In genomic region chr20:53871541-53871940, GRCh38 we compare ENCODE assay signal across 12 cellular contexts.
DNase-seq lines count a peak whose midpoint lies in the region; TF ChIP-seq lines count a peak whose summit lies in the region.
"Had no signal": no experiment of that assay in that cellular context is flagged by ENCODE, and none has a peak within 500 bp of the region (broad histone marks: within the 10 kb centered on the region; RNA-seq: fewer than 3 reads in every experiment).

No MANE protein-coding gene starts in this region.

- in situ Hi-C loops in mammary epithelial cell (cut with MboI; ENCODE audit: low sequenced_read_pairs in 2 of 2): no loop called here

- H3K4me1 ChIP-seq in CD4-positive, alpha-beta memory T cell (ENCODE audit: insufficient read depth, low read length): peaks cover 71% of the 10 kb centered on the region
- H3K4me1 ChIP-seq in Loucy (ENCODE audit: insufficient read depth, low read length, poor library complexity, severe bottlenecking) (peaks cover 55% of the 10 kb centered on the region), mammary epithelial cell (ENCODE audit: insufficient read depth, low read length) (peaks cover 42% of the 10 kb centered on the region), neuron (ENCODE audit: insufficient read depth, low read length) (peaks cover 27% of the 10 kb centered on the region), esophagus muscularis mucosa (peaks cover 20 to 40% (median 32%) of the 10 kb centered on the region in 4 donors)

- H3K27ac ChIP-seq in CD4-positive, alpha-beta memory T cell (ENCODE audit: low read depth, low read length): peak overlapping the region; percentile 41
- H3K27ac ChIP-seq in mammary epithelial cell (ENCODE audit: insufficient read depth, low read depth, low read length) (peak overlapping the region; percentile 58), esophagus muscularis mucosa (replicated peaks in 1 of 4) (no peak overlapping the region)
- H3K27ac ChIP-seq: cardiac muscle cell had no signal

- H3K9ac ChIP-seq in Loucy (ENCODE audit: low read depth, low read length, poor library complexity, severe bottlenecking) (peak overlapping the region; percentile 60), mammary epithelial cell (ENCODE audit: insufficient read depth, low read length) (no peak overlapping the region)

- H2AFZ ChIP-seq in Loucy (ENCODE audit: low read length): peak overlapping the region; percentile 84; the same call in 1 of the 2 replicates
- peak overlapping the region; percentile 91 for H2AFZ ChIP-seq in mammary epithelial cell (ENCODE audit: low read depth, low read length)
- peak overlapping the region; percentile 82 for H2AFZ ChIP-seq in neuron (ENCODE audit: low read depth, low read length)

- no peaks in the 10 kb centered on the region for H3K9me2 ChIP-seq in Loucy (replicated peaks; ENCODE audit: low read depth, low read length)

- H3K36me3 ChIP-seq in CD4-positive, alpha-beta memory T cell (ENCODE audit: insufficient read depth, low read length): no peaks in the 10 kb centered on the region
- H3K36me3 ChIP-seq in Loucy (ENCODE audit: insufficient read depth, low read length) (no peaks in the 10 kb centered on the region), mammary epithelial cell (ENCODE audit: insufficient read depth, low read length) (no peaks in the 10 kb centered on the region), neuron (ENCODE audit: insufficient read depth, low read length) (no peaks in the 10 kb centered on the region), esophagus muscularis mucosa (no peaks in the 10 kb centered on the region)
- H3K36me3 ChIP-seq: cardiac muscle cell had no signal

- no peak for TF ChIP-seq EP300 in esophagus muscularis mucosa (IDR thresholded peaks at IDR 0.05)

- H3K27me3 Mint-ChIP-seq in CD4-positive, alpha-beta memory T cell: peaks cover 0 to 2% of the 10 kb centered on the region in 2 donors

- dilution Hi-C loops in mammary epithelial cell (cut with HindIII; ENCODE audit: low sequenced_read_pairs): no loop called here

- H3K79me2 ChIP-seq in Loucy (ENCODE audit: insufficient read depth, low read length): no peaks in the 10 kb centered on the region
- H3K79me2 ChIP-seq in mammary epithelial cell (ENCODE audit: insufficient read depth, low read length): no peaks in the 10 kb centered on the region

- H3K36me3 Mint-ChIP-seq in CD4-positive, alpha-beta memory T cell: peaks cover 0 to 4% of the 10 kb centered on the region in 2 donors

- H3F3A ChIP-seq in Loucy (ENCODE audit: low read depth): no peaks in the 10 kb centered on the region; the same call in 1 of the 2 replicates

- TF ChIP-seq CTCF in Loucy (conservative IDR thresholded peaks at IDR 0.05; ENCODE audit: low read length) (no peak), mammary epithelial cell (conservative IDR thresholded peaks at IDR 0.05 in 1 of 2, IDR thresholded peaks at IDR 0.05 in 1 of 2; ENCODE audit: extremely low read depth in 1 of 2, insufficient read depth in 1 of 2, low read depth in 1 of 2, low read length in 2 of 2) (no peak), esophagus muscularis mucosa (IDR thresholded peaks at IDR 0.05) (no peak)

- H3K27me3 ChIP-seq in CD4-positive, alpha-beta memory T cell (ENCODE audit: insufficient read depth, low read length): no peaks in the 10 kb centered on the region
- H3K27me3 ChIP-seq in Loucy (ENCODE audit: insufficient read depth, low read length, poor library complexity, severe bottlenecking) (no peaks in the 10 kb centered on the region), mammary epithelial cell (ENCODE audit: insufficient read depth, low read length) (no peaks in the 10 kb centered on the region), neuron (ENCODE audit: insufficient read depth, low read length) (no peaks in the 10 kb centered on the region), esophagus muscularis mucosa (no peaks in the 10 kb centered on the region)
- H3K27me3 ChIP-seq: cardiac muscle cell had no signal

- no peak for TF ChIP-seq POLR2A in esophagus muscularis mucosa (IDR thresholded peaks at IDR 0.05; ENCODE audit: low read depth)

- POLR2A ChIA-PET in CD4-positive, alpha-beta memory T cell (lab: Charles Lee; ENCODE audit: partially characterized antibody): interaction anchor here (0.9 to 4.3 kb wide), 25 partner anchors 21 to 292 kb away, joined by 3 to 77 read pairs (median 6); partner anchors contain the start of gene ZNF217

- H3K4me2 ChIP-seq in Loucy (ENCODE audit: low read depth, low read length, poor library complexity, severe bottlenecking) (peak overlapping the region; percentile 78), mammary epithelial cell (ENCODE audit: insufficient read depth, low read depth, low read length) (no peak overlapping the region)

- 97% methylated on average over 3 of the region's 3 CpGs for WGBS in mammary epithelial cell (ENCODE audit: low coverage, missing lambda C conversion rate)
- 82% methylated on average over 3 of the region's 3 CpGs for WGBS in esophagus muscularis mucosa

- peaks cover 45 to 81% (median 54%) of the 10 kb centered on the region in 4 donors for H3K4me1 Mint-ChIP-seq in CD4-positive, alpha-beta memory T cell

- no TSS peak for BruUV-seq in mammary epithelial cell (replicated peaks; lab: Mats Ljungman, UMichigan)

- H3K9me3 ChIP-seq in CD4-positive, alpha-beta memory T cell (ENCODE audit: control insufficient read depth in 1 of 2, low read length in 2 of 2): no peaks in the 10 kb centered on the region
- H3K9me3 ChIP-seq in Loucy (ENCODE audit: insufficient read depth, low read depth, low read length): no peaks in the 10 kb centered on the region
- H3K9me3 ChIP-seq in mammary epithelial cell (replicated peaks; ENCODE audit: insufficient read depth, low read length): no peaks in the 10 kb centered on the region
- H3K9me3 ChIP-seq in neuron (ENCODE audit: low read length): no peaks in the 10 kb centered on the region
- no peaks in the 10 kb centered on the region for H3K9me3 ChIP-seq in esophagus muscularis mucosa

- H4K20me1 ChIP-seq in Loucy (ENCODE audit: insufficient read depth, low read length, poor library complexity, severe bottlenecking) (no peaks in the 10 kb centered on the region), mammary epithelial cell (ENCODE audit: insufficient read depth, low read length) (no peaks in the 10 kb centered on the region)

- H3K4me3 ChIP-seq in CD4-positive, alpha-beta memory T cell (ENCODE audit: low read length in 2 of 2): peak overlapping the region in 1 of 2 donors; percentile 20
- H3K4me3 ChIP-seq in Loucy (ENCODE audit: low read length, poor library complexity, severe bottlenecking) (no peak overlapping the region), mammary epithelial cell (replicated peaks in 1 of 3; ENCODE audit: insufficient read depth in 1 of 3, low read depth in 2 of 3, low read length in 3 of 3) (no peak overlapping the region), neuron (ENCODE audit: low read length) (no peak overlapping the region), esophagus muscularis mucosa (no peak overlapping the region)
- H3K4me3 ChIP-seq: cardiac muscle cell had no signal

- intact Hi-C loops in CD4-positive, alpha-beta memory T cell (cut with micrococcal nuclease): no loop called here
- intact Hi-C loops in mammary epithelial cell (cut with micrococcal nuclease): no loop called here
- intact Hi-C loops in esophagus muscularis mucosa (cut with DNase I): loop anchor here (2.0 kb wide), 1 partner anchor 293 kb away; no protein-coding TSS in a partner anchor

- H3K9me3 Mint-ChIP-seq in CD4-positive, alpha-beta memory T cell: peaks cover 0 to 3% (median 0%) of the 10 kb centered on the region in 8 donors

- DNase-seq in CD4-positive, alpha-beta memory T cell: no peak
- DNase-seq in mammary epithelial cell (no peak), amygdala (lab: John Stamatoyannopoulos, UW) (no peak), NAMALWA (ENCODE audit: low spot score) (no peak), esophagus muscularis mucosa (ENCODE audit: extremely low spot score) (no peak), NCI-H748 treated with DMSO at 0.1 percent for 48 hours (lab: John Stamatoyannopoulos, UW) (no peak)
- DNase-seq: foreskin melanocyte, left cardiac atrium, SHP77 had no signal

- peak overlapping the region in 4 of 8 donors; percentile 71 to 93 (median 86) for H3K4me3 Mint-ChIP-seq in CD4-positive, alpha-beta memory T cell

- H3K27ac Mint-ChIP-seq in CD4-positive, alpha-beta memory T cell: peak overlapping the region; percentile 88 to 99 (median 97)

- CTCF ChIA-PET in CD4-positive, alpha-beta memory T cell (lab: Charles Lee; ENCODE audit: partially characterized antibody): interaction anchor here (0.7 to 5.9 kb wide), 18 partner anchors 10 to 292 kb away, joined by 3 to 61 read pairs (median 4); no protein-coding TSS in a partner anchor
- CTCF ChIA-PET in mammary epithelial cell (lab: Charles Lee; ENCODE audit: low non-redundant PET): no interaction called here

Comparison
In these comparisons a context has a peak if more than half of its experiments do, and no peak if none do; other contexts are left out.
1. H3K27ac ChIP-seq: peak in CD4-positive, alpha-beta memory T cell (single experiment) and mammary epithelial cell (single experiment); none in esophagus muscularis mucosa (0 of 4).
2. Peak in every context shown above with its lines, with median percentiles within 50 percentile points of each other: H2AFZ ChIP-seq.